In genomic region chr7:112207106-112207592, GRCh38 we compare ENCODE assay signal across 8 cellular contexts. TPM values are rescaled to one million over a fixed set of nuclear protein-coding genes. Genes with fewer than 3 reads are reported as not detected.
DNase-seq lines count a peak whose midpoint lies in the region; ATAC-seq lines count a peak whose summit lies in the region.

No MANE protein-coding gene starts in this region.

- CTCF ChIA-PET in CD4-positive, alpha-beta memory T cell (lab: Charles Lee; ENCODE audit: partially characterized antibody): interaction anchor here (1.1 kb wide), 2 partner anchors 207 to 732 kb away, joined by 3 read pairs; a partner anchor contains a TSS

- H3K4me3 Mint-ChIP-seq in CD4-positive, alpha-beta memory T cell: peak overlapping the region; percentile 92 to 98 (median 96)
- H3K4me3 Mint-ChIP-seq in activated naive CD8-positive, alpha-beta T cell: peak overlapping the region; percentile 99

- H3K4me1 ChIP-seq in CD4-positive, alpha-beta memory T cell (ENCODE audit: insufficient read depth, low read length): peaks cover 30% of the 10 kb centered on the region
- peaks cover 7% of the 10 kb centered on the region for H3K4me1 ChIP-seq in stomach smooth muscle (ENCODE audit: control insufficient read depth, insufficient read depth, low read length)

- peak overlapping the region; percentile 93 to 96 (median 94) for H3K27ac Mint-ChIP-seq in CD4-positive, alpha-beta memory T cell
- peak overlapping the region; percentile 85 for H3K27ac Mint-ChIP-seq in activated naive CD8-positive, alpha-beta T cell

- POLR2A ChIA-PET in CD4-positive, alpha-beta memory T cell (lab: Charles Lee; ENCODE audit: partially characterized antibody): interaction anchor here (0.8 to 3.1 kb wide), 6 partner anchors 9 to 912 kb away, joined by 3 to 39 read pairs (median 4); partner anchors contain the start of genes IFRD1 and IMMP2L

- H3K27me3 Mint-ChIP-seq in CD4-positive, alpha-beta memory T cell: peaks cover 13 to 14% of the 10 kb centered on the region in 2 donors
- peaks cover 11% of the 10 kb centered on the region for H3K27me3 Mint-ChIP-seq in activated naive CD8-positive, alpha-beta T cell

- peak in 3 of 5 donors; percentile 6 to 16 (median 9) for DNase-seq in CD4-positive, alpha-beta memory T cell
- DNase-seq in iris pigment epithelial cell (ENCODE audit: low read depth) (peak; percentile 22), NCI-H446 treated with DMSO at 0.1 percent for 48 hours (lab: John Stamatoyannopoulos, UW) (no peak)

- ATAC-seq in HG03354 (IDR thresholded peaks at IDR 0.05; ENCODE audit: poor library complexity, severe bottlenecking, unreplicated experiment): peak; percentile 0
- no peak for ATAC-seq in GM18861 (IDR thresholded peaks at IDR 0.05; ENCODE audit: unreplicated experiment)
- no peak for ATAC-seq in HG02938 (IDR thresholded peaks at IDR 0.05; ENCODE audit: unreplicated experiment)

- H3K36me3 ChIP-seq in CD4-positive, alpha-beta memory T cell (ENCODE audit: insufficient read depth, low read length): no peaks in the 10 kb centered on the region
- no peaks in the 10 kb centered on the region for H3K36me3 ChIP-seq in stomach smooth muscle (ENCODE audit: control insufficient read depth in 2 of 2, insufficient read depth in 2 of 2, low read length in 2 of 2)

- intact Hi-C loops in CD4-positive, alpha-beta memory T cell (cut with micrococcal nuclease): loop anchor here (2.0 to 5.0 kb wide), 2 partner anchors 184 to 645 kb away; partner anchors contain the start of gene IMMP2L

- peaks cover 3 to 11% of the 10 kb centered on the region in 2 donors for H3K36me3 Mint-ChIP-seq in CD4-positive, alpha-beta memory T cell
- peaks cover 5% of the 10 kb centered on the region for H3K36me3 Mint-ChIP-seq in activated naive CD8-positive, alpha-beta T cell

- peaks cover 0 to under 1% (median 0%) of the 10 kb centered on the region in 8 donors for H3K9me3 Mint-ChIP-seq in CD4-positive, alpha-beta memory T cell
- H3K9me3 Mint-ChIP-seq in activated naive CD8-positive, alpha-beta T cell (ENCODE audit: low read depth): no peaks in the 10 kb centered on the region

- H3K4me3 ChIP-seq in CD4-positive, alpha-beta memory T cell (ENCODE audit: low read length in 2 of 2): peak overlapping the region; percentile 95 to 100
- H3K4me3 ChIP-seq in stomach smooth muscle (ENCODE audit: low read length in 2 of 2): peak overlapping the region; percentile 92 to 98

- H3K9ac ChIP-seq in stomach smooth muscle (ENCODE audit: low read length in 2 of 2): peak overlapping the region; percentile 89 to 91

- H3K4me1 Mint-ChIP-seq in CD4-positive, alpha-beta memory T cell: peaks cover 31 to 54% (median 39%) of the 10 kb centered on the region in 4 donors
- peaks cover 48% of the 10 kb centered on the region for H3K4me1 Mint-ChIP-seq in activated naive CD8-positive, alpha-beta T cell (ENCODE audit: low read depth)

- no peaks in the 10 kb centered on the region for H3K9me3 ChIP-seq in CD4-positive, alpha-beta memory T cell (ENCODE audit: control insufficient read depth in 1 of 2, low read length in 2 of 2)
- H3K9me3 ChIP-seq in stomach smooth muscle (ENCODE audit: control insufficient read depth in 2 of 2, low read length in 2 of 2): no peaks in the 10 kb centered on the region

- peak overlapping the region; percentile 71 for H3K27ac ChIP-seq in CD4-positive, alpha-beta memory T cell (ENCODE audit: low read depth, low read length)
- peak overlapping the region; percentile 76 for H3K27ac ChIP-seq in stomach smooth muscle (ENCODE audit: low read length)

- H3K27me3 ChIP-seq in CD4-positive, alpha-beta memory T cell (ENCODE audit: insufficient read depth, low read length): peaks cover 19% of the 10 kb centered on the region
- no peaks in the 10 kb centered on the region for H3K27me3 ChIP-seq in stomach smooth muscle (ENCODE audit: control insufficient read depth in 1 of 2, insufficient read depth in 2 of 2, low read length in 2 of 2)

RNA-seq across cellular contexts. Expression of gene ZNF277, which starts 0.7 kb away (rescaled TPM):
- total RNA-seq in CD4-positive, alpha-beta memory T cell: 10 to 100 TPM; 31.0 to 31.4 TPM
- polyA plus RNA-seq in CD4-positive, alpha-beta memory T cell: 10 to 100 TPM; 19.7 to 20.7 TPM

RNA-seq across cellular contexts. Expression of gene DOCK4, which starts 0.9 kb away (rescaled TPM):
- 1 to 10 TPM; 1.2 to 1.5 TPM for total RNA-seq in CD4-positive, alpha-beta memory T cell
- under 1 TPM in 1 of 2 donors, not detected in 1; 0.47 TPM for polyA plus RNA-seq in CD4-positive, alpha-beta memory T cell
